1 cellular context compared by ENCODE assay signal in the genomic region with DNA sequence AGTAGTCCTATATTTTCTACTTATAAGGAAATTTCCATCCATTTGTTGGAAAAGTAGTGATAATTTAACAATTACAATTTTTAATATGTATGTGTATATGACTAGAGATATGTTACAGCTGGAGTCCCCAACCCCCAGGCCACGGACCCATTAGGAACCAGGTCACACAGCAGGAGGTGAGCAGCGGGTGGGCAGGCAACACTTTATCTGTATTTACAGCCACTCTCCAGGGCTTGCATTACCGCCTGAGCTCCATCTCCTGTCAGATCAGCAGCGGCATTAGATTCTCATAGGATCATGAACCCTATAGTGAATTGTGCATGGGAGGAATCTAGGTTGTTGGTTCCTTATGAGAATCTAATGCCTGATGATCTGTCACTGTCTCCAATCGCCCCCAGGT.
TF ChIP-seq lines count a peak whose summit lies in the region.

No MANE protein-coding gene starts in this region.

TF ChIP-seq in H1, 55 proteins besides CTCF, POLR2A, EP300 and RAD21:
- TF ChIP-seq SP2 (IDR thresholded peaks at IDR 0.05; ENCODE audit: low read length) (no peak), GTF2F1 (IDR thresholded peaks at IDR 0.05; ENCODE audit: borderline replicate concordance, low read depth, low read length) (no peak), CHD2 (IDR thresholded peaks at IDR 0.05; ENCODE audit: low read length) (no peak), ASH2L (IDR thresholded peaks at IDR 0.05; ENCODE audit: low read length) (no peak), EGR1 (IDR thresholded peaks at IDR 0.05; ENCODE audit: borderline replicate concordance, low read depth, low read length) (no peak), RXRA (IDR thresholded peaks at IDR 0.05; ENCODE audit: insufficient read depth, low read depth, low read length) (no peak), POU5F1 (IDR thresholded peaks at IDR 0.05; ENCODE audit: low read depth, low read length) (no peak), TEAD4 (IDR thresholded peaks at IDR 0.05; ENCODE audit: low read depth, low read length) (no peak), HDAC2 (IDR thresholded peaks at IDR 0.05; ENCODE audit: borderline replicate concordance in 1 of 2, low read depth in 2 of 2, low read length in 2 of 2) (no peak), JUN (IDR thresholded peaks at IDR 0.05; ENCODE audit: low read depth, low read length) (no peak), KDM5A (IDR thresholded peaks at IDR 0.05; ENCODE audit: low read length) (no peak), TCF12 (IDR thresholded peaks at IDR 0.05; ENCODE audit: low read depth, low read length) (no peak)
